In the genomic region with DNA sequence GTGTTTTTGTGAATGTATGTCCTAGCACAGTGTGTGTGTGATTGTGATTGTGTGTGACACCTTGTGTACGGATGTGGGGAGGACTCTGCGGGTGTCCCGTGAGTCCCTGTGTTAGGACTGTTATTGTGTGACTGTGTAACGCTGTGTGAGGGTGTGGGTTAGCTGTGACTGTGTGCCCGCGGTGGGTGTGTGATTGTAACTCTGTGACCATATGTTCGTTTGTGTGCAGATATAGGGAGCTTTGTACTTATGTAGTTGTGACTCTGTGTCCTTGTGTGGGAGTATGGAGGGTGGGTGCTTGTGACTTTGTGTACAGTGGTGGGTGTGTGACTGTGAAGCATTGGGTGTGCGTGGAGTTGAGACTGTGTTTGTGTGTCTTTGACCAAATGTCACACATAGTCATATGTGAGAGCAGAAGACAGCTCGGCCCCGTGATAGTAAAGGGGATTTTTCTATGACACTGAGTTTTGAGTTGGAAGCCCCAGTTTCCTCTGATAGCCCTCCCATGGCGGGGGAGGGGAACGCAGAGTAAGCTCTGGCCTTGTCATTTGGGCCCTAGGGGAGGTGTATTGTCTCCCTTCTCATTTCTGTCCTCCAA, we compare ENCODE assay signal across 1 cellular context.
TF ChIP-seq lines count a peak whose summit lies in the region.

No MANE protein-coding gene starts in this region.

TF ChIP-seq in K562, 482 proteins besides CTCF, POLR2A, EP300 and RAD21 (continued from another document and continues in another):
- TF ChIP-seq, protein P1, sequence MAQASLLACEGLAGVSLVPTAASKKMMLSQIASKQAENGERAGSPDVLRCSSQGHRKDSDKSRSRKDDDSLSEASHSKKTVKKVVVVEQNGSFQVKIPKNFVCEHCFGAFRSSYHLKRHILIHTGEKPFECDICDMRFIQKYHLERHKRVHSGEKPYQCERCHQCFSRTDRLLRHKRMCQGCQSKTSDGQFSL (CRISPR knock-in tag; IDR thresholded peaks at IDR 0.05): no peak
- TF ChIP-seq, protein P1 (tag; IDR thresholded peaks at IDR 0.05): no peak
- no peak for TF ChIP-seq RBM17 (IDR thresholded peaks at IDR 0.05; ENCODE audit: borderline replicate concordance, low read depth, low read length)
- TF ChIP-seq, protein P2, sequence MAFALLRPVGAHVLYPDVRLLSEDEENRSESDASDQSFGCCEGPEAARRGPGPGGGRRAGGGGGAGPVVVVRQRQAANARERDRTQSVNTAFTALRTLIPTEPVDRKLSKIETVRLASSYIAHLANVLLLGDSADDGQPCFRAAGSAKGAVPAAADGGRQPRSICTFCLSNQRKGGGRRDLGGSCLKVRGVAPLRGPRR (CRISPR knock-in tag; IDR thresholded peaks at IDR 0.05): no peak
- no peak for TF ChIP-seq PTBP1 (IDR thresholded peaks at IDR 0.05; ENCODE audit: low read depth, low read length)
- TF ChIP-seq PHB2 (IDR thresholded peaks at IDR 0.05; ENCODE audit: low read depth): peak; percentile 47; the same call in 1 of the 2 replicates
- TF ChIP-seq, protein P3, sequence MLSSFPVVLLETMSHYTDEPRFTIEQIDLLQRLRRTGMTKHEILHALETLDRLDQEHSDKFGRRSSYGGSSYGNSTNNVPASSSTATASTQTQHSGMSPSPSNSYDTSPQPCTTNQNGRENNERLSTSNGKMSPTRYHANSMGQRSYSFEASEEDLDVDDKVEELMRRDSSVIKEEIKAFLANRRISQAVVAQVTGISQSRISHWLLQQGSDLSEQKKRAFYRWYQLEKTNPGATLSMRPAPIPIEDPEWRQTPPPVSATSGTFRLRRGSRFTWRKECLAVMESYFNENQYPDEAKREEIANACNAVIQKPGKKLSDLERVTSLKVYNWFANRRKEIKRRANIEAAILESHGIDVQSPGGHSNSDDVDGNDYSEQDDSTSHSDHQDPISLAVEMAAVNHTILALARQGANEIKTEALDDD (IDR thresholded peaks at IDR 0.05): no peak
- no peak for TF ChIP-seq ZNF311 (CRISPR knock-in tag; IDR thresholded peaks at IDR 0.05)
- TF ChIP-seq NR2C1 (IDR thresholded peaks at IDR 0.05): no peak
- no peak for TF ChIP-seq NR2C1 (tag; IDR thresholded peaks at IDR 0.05)
- TF ChIP-seq HNRNPLL (IDR thresholded peaks at IDR 0.05; ENCODE audit: low read depth, low read length, poor library complexity, severe bottlenecking): no peak
- TF ChIP-seq PHF8 (IDR thresholded peaks at IDR 0.05; ENCODE audit: borderline replicate concordance, low read length): no peak
- TF ChIP-seq TRIM28 (IDR thresholded peaks at IDR 0.05): no peak
- TF ChIP-seq PHTF2 (CRISPR knock-in tag; IDR thresholded peaks at IDR 0.05): no peak
- TF ChIP-seq ESRRA (IDR thresholded peaks at IDR 0.05; ENCODE audit: borderline replicate concordance, low read depth): no peak
- 0 out of 2 replicates have a peak, but pooled peaks have one; percentile 10 for TF ChIP-seq EHMT2 (IDR thresholded peaks at IDR 0.05)
- peak; percentile 44; the same call in 1 of the 2 replicates for TF ChIP-seq TSC22D4 (tag; IDR thresholded peaks at IDR 0.05)
- no peak for TF ChIP-seq ZNF143 (CRISPR knock-in tag; IDR thresholded peaks at IDR 0.05)
- TF ChIP-seq, protein P4, sequence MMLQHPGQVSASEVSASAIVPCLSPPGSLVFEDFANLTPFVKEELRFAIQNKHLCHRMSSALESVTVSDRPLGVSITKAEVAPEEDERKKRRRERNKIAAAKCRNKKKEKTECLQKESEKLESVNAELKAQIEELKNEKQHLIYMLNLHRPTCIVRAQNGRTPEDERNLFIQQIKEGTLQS (IDR thresholded peaks at IDR 0.05): no peak
- TF ChIP-seq, protein P4 (CRISPR knock-in tag; conservative IDR thresholded peaks at IDR 0.05): no peak
- TF ChIP-seq CEBPG (CRISPR knock-in tag; IDR thresholded peaks at IDR 0.05): no peak
- TF ChIP-seq CEBPG (tag; conservative IDR thresholded peaks at IDR 0.05 in 1 of 2, IDR thresholded peaks at IDR 0.05 in 1 of 2): peak in 1 of 2 experiments; percentile 54; a peak in 1 of 4 replicates
- TF ChIP-seq KLF1 (tag; IDR thresholded peaks at IDR 0.05): no peak
- no peak for TF ChIP-seq KDM4B (IDR thresholded peaks at IDR 0.05; ENCODE audit: borderline replicate concordance in 2 of 2, low read depth in 1 of 2)
- no peak for TF ChIP-seq GTF2E2 (tag; IDR thresholded peaks at IDR 0.05)
- TF ChIP-seq ZNF584 (CRISPR knock-in tag; IDR thresholded peaks at IDR 0.05; ENCODE audit: low read depth): no peak
- TF ChIP-seq DPF2 (IDR thresholded peaks at IDR 0.05): peak; percentile 51; the same call in 1 of the 2 replicates
- no peak for TF ChIP-seq SNRNP70 (optimal IDR thresholded peaks at IDR 0.05; ENCODE audit: low read depth, low read length)
- no peak; a peak in 1 of 4 replicates for TF ChIP-seq HDAC1 (IDR thresholded peaks at IDR 0.05)
- TF ChIP-seq BACH1 (tag; IDR thresholded peaks at IDR 0.05): no peak
- TF ChIP-seq, protein P5, sequence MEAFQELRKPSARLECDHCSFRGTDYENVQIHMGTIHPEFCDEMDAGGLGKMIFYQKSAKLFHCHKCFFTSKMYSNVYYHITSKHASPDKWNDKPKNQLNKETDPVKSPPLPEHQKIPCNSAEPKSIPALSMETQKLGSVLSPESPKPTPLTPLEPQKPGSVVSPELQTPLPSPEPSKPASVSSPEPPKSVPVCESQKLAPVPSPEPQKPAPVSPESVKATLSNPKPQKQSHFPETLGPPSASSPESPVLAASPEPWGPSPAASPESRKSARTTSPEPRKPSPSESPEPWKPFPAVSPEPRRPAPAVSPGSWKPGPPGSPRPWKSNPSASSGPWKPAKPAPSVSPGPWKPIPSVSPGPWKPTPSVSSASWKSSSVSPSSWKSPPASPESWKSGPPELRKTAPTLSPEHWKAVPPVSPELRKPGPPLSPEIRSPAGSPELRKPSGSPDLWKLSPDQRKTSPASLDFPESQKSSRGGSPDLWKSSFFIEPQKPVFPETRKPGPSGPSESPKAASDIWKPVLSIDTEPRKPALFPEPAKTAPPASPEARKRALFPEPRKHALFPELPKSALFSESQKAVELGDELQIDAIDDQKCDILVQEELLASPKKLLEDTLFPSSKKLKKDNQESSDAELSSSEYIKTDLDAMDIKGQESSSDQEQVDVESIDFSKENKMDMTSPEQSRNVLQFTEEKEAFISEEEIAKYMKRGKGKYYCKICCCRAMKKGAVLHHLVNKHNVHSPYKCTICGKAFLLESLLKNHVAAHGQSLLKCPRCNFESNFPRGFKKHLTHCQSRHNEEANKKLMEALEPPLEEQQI (IDR thresholded peaks at IDR 0.05): no peak
- TF ChIP-seq LEF1 (IDR thresholded peaks at IDR 0.05): no peak
- no peak for TF ChIP-seq NR4A1 (CRISPR knock-in tag; IDR thresholded peaks at IDR 0.05)
- TF ChIP-seq NR4A1 (tag; IDR thresholded peaks at IDR 0.05): no peak
- TF ChIP-seq, protein P6, sequence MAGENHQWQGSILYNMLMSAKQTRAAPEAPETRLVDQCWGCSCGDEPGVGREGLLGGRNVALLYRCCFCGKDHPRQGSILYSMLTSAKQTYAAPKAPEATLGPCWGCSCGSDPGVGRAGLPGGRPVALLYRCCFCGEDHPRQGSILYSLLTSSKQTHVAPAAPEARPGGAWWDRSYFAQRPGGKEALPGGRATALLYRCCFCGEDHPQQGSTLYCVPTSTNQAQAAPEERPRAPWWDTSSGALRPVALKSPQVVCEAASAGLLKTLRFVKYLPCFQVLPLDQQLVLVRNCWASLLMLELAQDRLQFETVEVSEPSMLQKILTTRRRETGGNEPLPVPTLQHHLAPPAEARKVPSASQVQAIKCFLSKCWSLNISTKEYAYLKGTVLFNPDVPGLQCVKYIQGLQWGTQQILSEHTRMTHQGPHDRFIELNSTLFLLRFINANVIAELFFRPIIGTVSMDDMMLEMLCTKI (IDR thresholded peaks at IDR 0.05; ENCODE audit: partially characterized antibody): no peak
- no peak for TF ChIP-seq MAFG (tag; conservative IDR thresholded peaks at IDR 0.05)
- TF ChIP-seq NCOA4 (IDR thresholded peaks at IDR 0.05; ENCODE audit: partially characterized antibody): no peak
- TF ChIP-seq LCOR (CRISPR knock-in tag; IDR thresholded peaks at IDR 0.05): no peak
- no peak for TF ChIP-seq FOXP1 (CRISPR knock-in tag; IDR thresholded peaks at IDR 0.05)
- TF ChIP-seq, protein P7, sequence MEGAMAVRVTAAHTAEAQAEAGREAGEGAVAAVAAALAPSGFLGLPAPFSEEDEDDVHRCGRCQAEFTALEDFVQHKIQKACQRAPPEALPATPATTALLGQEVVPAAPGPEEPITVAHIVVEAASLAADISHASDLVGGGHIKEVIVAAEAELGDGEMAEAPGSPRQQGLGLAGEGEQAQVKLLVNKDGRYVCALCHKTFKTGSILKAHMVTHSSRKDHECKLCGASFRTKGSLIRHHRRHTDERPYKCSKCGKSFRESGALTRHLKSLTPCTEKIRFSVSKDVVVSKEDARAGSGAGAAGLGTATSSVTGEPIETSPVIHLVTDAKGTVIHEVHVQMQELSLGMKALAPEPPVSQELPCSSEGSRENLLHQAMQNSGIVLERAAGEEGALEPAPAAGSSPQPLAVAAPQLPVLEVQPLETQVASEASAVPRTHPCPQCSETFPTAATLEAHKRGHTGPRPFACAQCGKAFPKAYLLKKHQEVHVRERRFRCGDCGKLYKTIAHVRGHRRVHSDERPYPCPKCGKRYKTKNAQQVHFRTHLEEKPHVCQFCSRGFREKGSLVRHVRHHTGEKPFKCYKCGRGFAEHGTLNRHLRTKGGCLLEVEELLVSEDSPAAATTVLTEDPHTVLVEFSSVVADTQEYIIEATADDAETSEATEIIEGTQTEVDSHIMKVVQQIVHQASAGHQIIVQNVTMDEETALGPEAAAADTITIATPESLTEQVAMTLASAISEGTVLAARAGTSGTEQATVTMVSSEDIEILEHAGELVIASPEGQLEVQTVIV (CRISPR knock-in tag; IDR thresholded peaks at IDR 0.05; ENCODE audit: borderline replicate concordance): no peak
- TF ChIP-seq ARNT (IDR thresholded peaks at IDR 0.05): peak in 1 of 2 experiments; percentile 20; a peak in 1 of 4 replicates
- TF ChIP-seq RBBP5 (IDR thresholded peaks at IDR 0.05; ENCODE audit: borderline replicate concordance, insufficient read depth, low read length, poor library complexity, severe bottlenecking): no peak
- TF ChIP-seq HLTF (IDR thresholded peaks at IDR 0.05): peak; percentile 72
- TF ChIP-seq, protein P8, sequence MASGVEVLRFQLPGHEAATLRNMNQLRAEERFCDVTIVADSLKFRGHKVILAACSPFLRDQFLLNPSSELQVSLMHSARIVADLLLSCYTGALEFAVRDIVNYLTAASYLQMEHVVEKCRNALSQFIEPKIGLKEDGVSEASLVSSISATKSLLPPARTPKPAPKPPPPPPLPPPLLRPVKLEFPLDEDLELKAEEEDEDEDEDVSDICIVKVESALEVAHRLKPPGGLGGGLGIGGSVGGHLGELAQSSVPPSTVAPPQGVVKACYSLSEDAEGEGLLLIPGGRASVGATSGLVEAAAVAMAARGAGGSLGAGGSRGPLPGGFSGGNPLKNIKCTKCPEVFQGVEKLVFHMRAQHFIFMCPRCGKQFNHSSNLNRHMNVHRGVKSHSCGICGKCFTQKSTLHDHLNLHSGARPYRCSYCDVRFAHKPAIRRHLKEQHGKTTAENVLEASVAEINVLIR (CRISPR knock-in tag; IDR thresholded peaks at IDR 0.05): no peak
- no peak for TF ChIP-seq HCFC1 (IDR thresholded peaks at IDR 0.05; ENCODE audit: low read depth, low read length)
- no peak for TF ChIP-seq CEBPB (tag; IDR thresholded peaks at IDR 0.05)
- TF ChIP-seq, protein P9, sequence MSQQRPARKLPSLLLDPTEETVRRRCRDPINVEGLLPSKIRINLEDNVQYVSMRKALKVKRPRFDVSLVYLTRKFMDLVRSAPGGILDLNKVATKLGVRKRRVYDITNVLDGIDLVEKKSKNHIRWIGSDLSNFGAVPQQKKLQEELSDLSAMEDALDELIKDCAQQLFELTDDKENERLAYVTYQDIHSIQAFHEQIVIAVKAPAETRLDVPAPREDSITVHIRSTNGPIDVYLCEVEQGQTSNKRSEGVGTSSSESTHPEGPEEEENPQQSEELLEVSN (IDR thresholded peaks at IDR 0.05; ENCODE audit: borderline replicate concordance in 1 of 2, extremely low read depth in 1 of 2, insufficient read depth in 1 of 2, insufficient read length in 1 of 2, low read depth in 1 of 2, low read length in 1 of 2, poor library complexity in 1 of 2, severe bottlenecking in 1 of 2): no peak
- no peak for TF ChIP-seq SRF (CRISPR knock-in tag; IDR thresholded peaks at IDR 0.05)
- TF ChIP-seq, protein P10, sequence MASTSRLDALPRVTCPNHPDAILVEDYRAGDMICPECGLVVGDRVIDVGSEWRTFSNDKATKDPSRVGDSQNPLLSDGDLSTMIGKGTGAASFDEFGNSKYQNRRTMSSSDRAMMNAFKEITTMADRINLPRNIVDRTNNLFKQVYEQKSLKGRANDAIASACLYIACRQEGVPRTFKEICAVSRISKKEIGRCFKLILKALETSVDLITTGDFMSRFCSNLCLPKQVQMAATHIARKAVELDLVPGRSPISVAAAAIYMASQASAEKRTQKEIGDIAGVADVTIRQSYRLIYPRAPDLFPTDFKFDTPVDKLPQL (IDR thresholded peaks at IDR 0.05; ENCODE audit: extremely low read depth, insufficient read length): no peak
- TF ChIP-seq ESRRB (CRISPR knock-in tag; IDR thresholded peaks at IDR 0.05; ENCODE audit: borderline replicate concordance): no peak
- no peak for TF ChIP-seq NR2C2 (CRISPR knock-in tag; IDR thresholded peaks at IDR 0.05)
- TF ChIP-seq NR2C2 (tag; IDR thresholded peaks at IDR 0.05): no peak
- TF ChIP-seq PRPF4 (IDR thresholded peaks at IDR 0.05; ENCODE audit: insufficient read depth, low read depth, low read length, poor library complexity, severe bottlenecking): no peak
- no peak for TF ChIP-seq ZNF696 (CRISPR knock-in tag; conservative IDR thresholded peaks at IDR 0.05)
- no peak for TF ChIP-seq TEAD4 (IDR thresholded peaks at IDR 0.05; ENCODE audit: low read length)
- TF ChIP-seq TEAD4 (CRISPR knock-in tag; IDR thresholded peaks at IDR 0.05; ENCODE audit: borderline replicate concordance): no peak
- TF ChIP-seq, protein P11, sequence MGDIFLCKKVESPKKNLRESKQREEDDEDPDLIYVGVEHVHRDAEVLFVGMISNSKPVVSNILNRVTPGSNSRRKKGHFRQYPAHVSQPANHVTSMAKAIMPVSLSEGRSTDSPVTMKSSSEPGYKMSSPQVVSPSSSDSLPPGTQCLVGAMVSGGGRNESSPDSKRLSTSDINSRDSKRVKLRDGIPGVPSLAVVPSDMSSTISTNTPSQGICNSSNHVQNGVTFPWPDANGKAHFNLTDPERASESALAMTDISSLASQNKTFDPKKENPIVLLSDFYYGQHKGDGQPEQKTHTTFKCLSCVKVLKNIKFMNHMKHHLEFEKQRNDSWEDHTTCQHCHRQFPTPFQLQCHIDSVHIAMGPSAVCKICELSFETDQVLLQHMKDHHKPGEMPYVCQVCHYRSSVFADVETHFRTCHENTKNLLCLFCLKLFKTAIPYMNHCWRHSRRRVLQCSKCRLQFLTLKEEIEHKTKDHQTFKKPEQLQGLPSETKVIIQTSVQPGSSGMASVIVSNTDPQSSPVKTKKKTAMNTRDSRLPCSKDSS (IDR thresholded peaks at IDR 0.05; ENCODE audit: low read depth, partially characterized antibody): no peak
- TF ChIP-seq GATA2 (CRISPR knock-in tag; IDR thresholded peaks at IDR 0.05): no peak
